In the genomic region with DNA sequence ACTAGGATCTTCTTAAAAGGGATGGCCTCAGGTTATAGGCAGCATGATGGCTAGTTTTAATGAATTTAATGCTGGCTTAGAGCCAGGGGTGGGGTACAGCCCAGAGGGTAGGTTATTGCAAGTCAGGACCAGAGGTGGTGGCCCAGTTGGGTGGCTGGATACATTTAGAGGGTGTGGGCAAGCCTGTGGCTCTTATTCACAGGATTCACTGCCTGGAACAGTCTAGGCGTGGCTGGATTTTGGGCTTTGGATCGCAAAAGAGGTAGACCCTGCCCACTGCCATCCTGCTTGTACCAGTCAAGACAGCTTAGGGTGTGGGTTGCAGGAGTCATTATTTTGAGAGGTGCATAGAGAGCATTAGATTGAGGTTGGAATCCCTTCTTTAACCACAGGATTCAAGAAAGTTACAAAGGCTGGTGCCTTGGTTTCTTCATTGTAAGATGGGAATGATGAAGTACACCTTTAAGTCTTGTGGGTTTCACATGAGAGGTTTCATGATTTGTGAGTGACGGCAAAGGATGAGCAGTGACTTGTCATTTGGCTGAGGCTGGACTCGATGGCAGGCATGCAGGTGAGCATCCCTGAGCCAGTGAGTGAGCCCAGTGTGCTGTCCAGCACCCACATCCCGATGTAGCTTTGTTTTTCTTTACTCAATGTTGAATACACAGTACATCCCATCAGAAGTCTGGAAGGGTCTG, we compare ENCODE assay signal across 14 cellular contexts.
DNase-seq lines count a peak whose midpoint lies in the region; ATAC-seq and FAIRE-seq lines count a peak whose summit lies in the region.
"Had no signal": no experiment of that assay in that cellular context is flagged by ENCODE, and none has a peak within 500 bp of the region (broad histone marks: within the 10 kb centered on the region; RNA-seq: fewer than 3 reads in every experiment).

No MANE protein-coding gene starts in this region.

- no CpG with 5 or more reads among the region's 5 CpGs for WGBS in mesendoderm (ENCODE audit: extremely low coverage, insufficient coverage, low lambda C conversion rate)

- H3K23ac ChIP-seq in mesendoderm (ENCODE audit: low read length) = no peak overlapping the region

- H3K4me3 Mint-ChIP-seq in CD4-positive, CD25-positive, alpha-beta regulatory T cell = no peak overlapping the region

- no peak overlapping the region for H2BK15ac ChIP-seq in mesendoderm (replicated peaks; ENCODE audit: low read depth)

- no peak overlapping the region for H4K8ac ChIP-seq in mesendoderm (ENCODE audit: low read depth, low read length)

- no peak overlapping the region for H3K4me3 ChIP-seq in CD4-positive, CD25-positive, alpha-beta regulatory T cell (ENCODE audit: low read depth, low read length)
- H3K4me3 ChIP-seq in stomach smooth muscle (ENCODE audit: low read length in 2 of 2) = no peak overlapping the region
- H3K4me3 ChIP-seq in mesendoderm (ENCODE audit: low read length) = no peak overlapping the region

- H4K5ac ChIP-seq in mesendoderm (ENCODE audit: low read length) = no peak overlapping the region

- no peak overlapping the region for H3K27ac ChIP-seq in CD4-positive, CD25-positive, alpha-beta regulatory T cell (ENCODE audit: insufficient read depth, low read length, poor library complexity, severe bottlenecking)
- H3K27ac ChIP-seq in stomach smooth muscle (ENCODE audit: low read length) = peak overlapping the region; percentile 76
- H3K27ac ChIP-seq in mesendoderm (ENCODE audit: low read depth, low read length) = no peak overlapping the region

- H3K27me3 ChIP-seq in CD4-positive, CD25-positive, alpha-beta regulatory T cell (ENCODE audit: control insufficient read depth, insufficient read depth, low read length) = no peaks in the 10 kb centered on the region
- H3K27me3 ChIP-seq in stomach smooth muscle (ENCODE audit: control insufficient read depth in 1 of 2, insufficient read depth in 2 of 2, low read length in 2 of 2) (no peaks in the 10 kb centered on the region), mesendoderm (ENCODE audit: insufficient read depth, low read length, poor library complexity) (no peaks in the 10 kb centered on the region)

- H3K79me1 ChIP-seq in mesendoderm (ENCODE audit: low read length) = peaks cover 58% of the 10 kb centered on the region

- peaks cover 19% of the 10 kb centered on the region for H3K4me1 ChIP-seq in CD4-positive, CD25-positive, alpha-beta regulatory T cell (ENCODE audit: control insufficient read depth, insufficient read depth, low read length, poor library complexity, severe bottlenecking)
- peaks cover 29% of the 10 kb centered on the region for H3K4me1 ChIP-seq in stomach smooth muscle (ENCODE audit: control insufficient read depth, insufficient read depth, low read length)
- H3K4me1 ChIP-seq in mesendoderm (ENCODE audit: control insufficient read depth, low read depth, low read length) = peaks cover 8% of the 10 kb centered on the region

- no peak overlapping the region for H3K4ac ChIP-seq in mesendoderm (ENCODE audit: low read depth, low read length)

- H2AK5ac ChIP-seq in mesendoderm (ENCODE audit: low read length) = no peak overlapping the region

- DNase-seq in CD4-positive, CD25-positive, alpha-beta regulatory T cell = no peak
- DNase-seq in NCI-H69 (lab: John Stamatoyannopoulos, UW) (peak; percentile 37), mesendoderm (no peak), urothelium cell line (ENCODE audit: low spot score) (no peak)
- no peak for DNase-seq in stimulated activated CD4-positive, alpha-beta T cell treated with anti-CD3 and anti-CD28 coated beads, Interleukin-4, amount 100 ng/mL, for 1 hour
- DNase-seq: dermis blood vessel endothelial cell; Kasumi-1; NCI-H146; NCI-H82; posterior cingulate gyrus; SIG-M5; stimulated activated CD8-positive, alpha-beta memory T cell treated with anti-CD3 and anti-CD28 coated beads, Interleukin-4, amount 100 ng/mL, for 48 hours had no signal

- H3K27me3 Mint-ChIP-seq in CD4-positive, CD25-positive, alpha-beta regulatory T cell = no peaks in the 10 kb centered on the region

- no peak overlapping the region for H3K18ac ChIP-seq in mesendoderm (ENCODE audit: low read length)

- H3K4me2 ChIP-seq in mesendoderm (ENCODE audit: low read length) = no peak overlapping the region

- H3K79me2 ChIP-seq in mesendoderm (ENCODE audit: control insufficient read depth, insufficient read depth, low read length) = peaks cover 43% of the 10 kb centered on the region

- no peaks in the 10 kb centered on the region for H3K9me3 Mint-ChIP-seq in CD4-positive, CD25-positive, alpha-beta regulatory T cell

- H3K9me3 ChIP-seq in CD4-positive, CD25-positive, alpha-beta regulatory T cell (ENCODE audit: control insufficient read depth in 2 of 2, low read length in 2 of 2) = no peaks in the 10 kb centered on the region
- H3K9me3 ChIP-seq in stomach smooth muscle (ENCODE audit: control insufficient read depth in 2 of 2, low read length in 2 of 2) = no peaks in the 10 kb centered on the region

- no peaks in the 10 kb centered on the region for H3K36me3 ChIP-seq in CD4-positive, CD25-positive, alpha-beta regulatory T cell (ENCODE audit: control insufficient read depth, insufficient read depth, low read length)
- H3K36me3 ChIP-seq in stomach smooth muscle (ENCODE audit: control insufficient read depth in 2 of 2, insufficient read depth in 2 of 2, low read length in 2 of 2) (no peaks in the 10 kb centered on the region), mesendoderm (ENCODE audit: control insufficient read depth, insufficient read depth, low read length) (no peaks in the 10 kb centered on the region)

- H2BK120ac ChIP-seq in mesendoderm (ENCODE audit: low read depth, low read length) = no peak overlapping the region

- ATAC-seq in CD4-positive, CD25-positive, alpha-beta regulatory T cell (ENCODE audit: low read depth in 2 of 2) = no peak
- ATAC-seq in esophagus mucosa = peak; percentile 76

- no peak overlapping the region for H3K9ac ChIP-seq in stomach smooth muscle (ENCODE audit: low read length in 2 of 2)
- no peak overlapping the region for H3K9ac ChIP-seq in mesendoderm (ENCODE audit: low read length)

- no peak overlapping the region for H3K56ac ChIP-seq in mesendoderm (ENCODE audit: low read length)

- H3K27ac Mint-ChIP-seq in CD4-positive, CD25-positive, alpha-beta regulatory T cell = peak overlapping the region in 2 of 3 donors; percentile 68 to 74

- no peak overlapping the region for H2BK5ac ChIP-seq in mesendoderm (ENCODE audit: low read length)

- FAIRE-seq in urothelium cell line (lab: Jason Lieb, UNC) = no peak

- peaks cover 21 to 66% (median 45%) of the 10 kb centered on the region in 4 donors for H3K4me1 Mint-ChIP-seq in CD4-positive, CD25-positive, alpha-beta regulatory T cell

- no peaks in the 10 kb centered on the region for H3K36me3 Mint-ChIP-seq in CD4-positive, CD25-positive, alpha-beta regulatory T cell
